In the genomic region with DNA sequence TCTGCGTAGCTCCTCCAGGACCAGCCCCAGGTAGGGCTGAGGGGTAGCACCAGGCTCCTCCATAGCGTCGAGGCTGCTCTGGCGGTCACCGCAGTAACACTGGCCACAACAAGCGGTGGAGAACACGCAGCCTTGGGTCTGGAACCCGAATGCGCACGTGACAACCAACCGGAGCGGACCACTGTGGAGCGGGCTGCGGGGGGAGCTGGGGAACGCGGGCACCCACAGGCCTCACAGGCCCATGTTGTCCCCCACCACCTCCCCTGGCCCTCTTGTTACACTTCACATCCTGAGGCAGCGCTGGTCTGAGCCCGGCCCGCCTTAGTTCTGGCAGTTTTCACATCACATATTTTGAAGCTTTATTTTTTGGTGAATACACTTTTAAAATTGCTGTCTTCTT, we compare ENCODE assay signal across 5 cellular contexts. TPM values are rescaled to one million over a fixed set of nuclear protein-coding genes. Genes with fewer than 3 reads are reported as not detected.
"Had no signal": no experiment of that assay in that cellular context is flagged by ENCODE, and none has a peak within 500 bp of the region (broad histone marks: within the 10 kb centered on the region; RNA-seq: fewer than 3 reads in every experiment).

A gene with protein sequence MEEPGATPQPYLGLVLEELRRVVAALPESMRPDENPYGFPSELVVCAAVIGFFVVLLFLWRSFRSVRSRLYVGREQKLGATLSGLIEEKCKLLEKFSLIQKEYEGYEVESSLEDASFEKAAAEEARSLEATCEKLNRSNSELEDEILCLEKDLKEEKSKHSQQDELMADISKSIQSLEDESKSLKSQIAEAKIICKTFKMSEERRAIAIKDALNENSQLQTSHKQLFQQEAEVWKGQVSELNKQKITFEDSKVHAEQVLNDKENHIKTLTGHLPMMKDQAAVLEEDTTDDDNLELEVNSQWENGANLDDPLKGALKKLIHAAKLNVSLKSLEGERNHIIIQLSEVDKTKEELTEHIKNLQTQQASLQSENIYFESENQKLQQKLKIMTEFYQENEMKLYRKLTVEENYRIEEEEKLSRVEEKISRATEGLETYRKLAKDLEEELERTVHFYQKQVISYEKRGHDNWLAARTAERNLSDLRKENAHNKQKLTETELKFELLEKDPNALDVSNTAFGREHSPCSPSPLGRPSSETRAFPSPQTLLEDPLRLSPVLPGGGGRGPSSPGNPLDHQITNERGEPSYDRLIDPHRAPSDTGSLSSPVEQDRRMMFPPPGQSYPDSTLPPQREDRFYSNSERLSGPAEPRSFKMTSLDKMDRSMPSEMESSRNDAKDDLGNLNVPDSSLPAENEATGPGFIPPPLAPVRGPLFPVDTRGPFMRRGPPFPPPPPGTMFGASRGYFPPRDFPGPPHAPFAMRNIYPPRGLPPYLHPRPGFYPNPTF (minus strand): TSS at position 101 of the 400 bp plus-strand sequence. CDS start 38 bp downstream, at position 63.

RNA-seq across cellular contexts. Expression of the gene that starts here (rescaled TPM):
- total RNA-seq: ascending aorta, cardiac muscle cell, cardiac septum, cerebellum had no signal
- polyA plus RNA-seq: aorta, cardiac muscle cell had no signal
